8 cellular contexts compared by ENCODE assay signal in the genomic region with DNA sequence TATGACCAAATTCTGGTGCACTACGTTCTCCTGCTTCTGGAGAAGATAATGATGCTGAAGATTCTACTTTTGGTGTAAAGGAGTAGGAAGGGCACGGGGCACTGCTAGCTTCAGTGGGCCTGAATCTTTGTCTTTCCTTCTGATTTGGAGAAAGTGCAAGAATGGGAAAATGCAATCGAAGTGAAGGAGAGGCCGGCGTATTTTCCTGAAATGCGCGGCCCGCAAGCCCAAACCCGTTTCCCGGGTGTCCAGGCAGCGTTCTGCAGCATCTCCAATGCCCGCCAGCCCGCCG. TPM values are rescaled to one million over a fixed set of nuclear protein-coding genes. Genes with fewer than 3 reads are reported as not detected.
DNase-seq lines count a peak whose midpoint lies in the region; ATAC-seq and TF ChIP-seq lines count a peak whose summit lies in the region.

No MANE protein-coding gene starts in this region.

- peaks cover 32% of the 10 kb centered on the region for H3K36me3 ChIP-seq in SJSA1

- no peak for DNase-seq in SJSA1 (ENCODE audit: low read depth in 1 of 2, low spot score in 2 of 2)
- DNase-seq in fibroblast of mammary gland (ENCODE audit: low read depth): no peak
- DNase-seq in retinal pigment epithelial cell (ENCODE audit: low read depth): no peak
- no peak for DNase-seq in NCI-H446 (lab: John Stamatoyannopoulos, UW)
- no peak for DNase-seq in NCI-H1436 (lab: John Stamatoyannopoulos, UW)
- DNase-seq in NCI-H2081 (lab: John Stamatoyannopoulos, UW): no peak
- DNase-seq in H4 (ENCODE audit: low spot score): no peak

- TF ChIP-seq CTCF in fibroblast of mammary gland (conservative IDR thresholded peaks at IDR 0.05; ENCODE audit: control insufficient read depth, insufficient read depth, low read depth, low read length): no peak
- TF ChIP-seq CTCF in retinal pigment epithelial cell (conservative IDR thresholded peaks at IDR 0.05; ENCODE audit: low read depth, low read length): no peak

- peaks cover 69% of the 10 kb centered on the region for H3K4me1 ChIP-seq in SJSA1 (replicated peaks)

- peak overlapping the region; percentile 96 for H3K4me3 ChIP-seq in SJSA1
- peak overlapping the region; percentile 46 for H3K4me3 ChIP-seq in fibroblast of mammary gland (ENCODE audit: control insufficient read depth, low read depth, low read length)
- peak overlapping the region; percentile 43 for H3K4me3 ChIP-seq in retinal pigment epithelial cell (ENCODE audit: low read length)

- no peaks in the 10 kb centered on the region for H3K9me3 ChIP-seq in SJSA1 (replicated peaks)

- peak; percentile 3 for ATAC-seq in GM18861 (IDR thresholded peaks at IDR 0.05; ENCODE audit: unreplicated experiment)

- H3K27me3 ChIP-seq in SJSA1 (replicated peaks): no peaks in the 10 kb centered on the region

- H3K27ac ChIP-seq in SJSA1: peak overlapping the region; percentile 94

RNA-seq across cellular contexts. Expression of a gene that starts 0.4 kb away (rescaled TPM):
- 61.8 and 94.0 TPM in 2 replicates for total RNA-seq in SJSA1 (2014; rRNA removed; shearing (Covaris generic))
- 19.7 and 20.4 TPM in 2 replicates for total RNA-seq in H4 (2014; rRNA removed; shearing (Covaris generic))

RNA-seq across cellular contexts. Expression of a gene that starts 6.7 kb away (rescaled TPM):
- total RNA-seq in SJSA1 (2014; rRNA removed; shearing (Covaris generic)): 3.6 and 5.8 TPM in 2 replicates
- 3.4 and 4.8 TPM in 2 replicates for total RNA-seq in H4 (2014; rRNA removed; shearing (Covaris generic))

Comparison
In these comparisons a context has a peak if more than half of its experiments do, and no peak if none do; other contexts are left out.
1. H3K4me3 ChIP-seq: peak in every context shown above with its lines; median percentile 96 in SJSA1; 46 in fibroblast of mammary gland; 43 in retinal pigment epithelial cell.